In the genomic region with DNA sequence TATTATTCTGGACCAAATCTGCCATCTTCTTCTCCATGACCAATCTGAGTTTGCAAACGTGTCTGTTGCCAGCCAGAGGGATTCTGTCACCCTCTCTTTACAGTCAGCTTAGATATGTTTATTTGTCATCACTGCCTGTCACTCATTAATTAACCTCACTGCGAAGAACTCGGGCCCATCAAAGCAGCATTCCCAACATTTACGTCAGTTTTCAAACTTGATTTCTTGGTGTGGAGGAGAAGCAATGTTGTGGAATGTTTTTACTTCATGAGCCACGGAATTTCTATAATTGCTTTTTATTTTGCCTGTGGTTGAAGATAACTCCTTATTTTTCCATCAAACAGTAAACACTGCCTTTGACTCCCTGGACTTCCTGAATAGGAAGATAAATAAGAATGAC, we compare ENCODE assay signal across 13 cellular contexts.
"Had no signal": no experiment of that assay in that cellular context is flagged by ENCODE, and none has a peak within 500 bp of the region (broad histone marks: within the 10 kb centered on the region; RNA-seq: fewer than 3 reads in every experiment).

No MANE protein-coding gene starts in this region.

- ATAC-seq: activated T-cell treated with anti-CD3 and anti-CD28 coated beads, Interleukin-2, amount 50 U/mL, for 72 hours; gastroesophageal sphincter; stimulated activated memory B cell treated with anti-CD40 and anti-IgM and Interleukin-4, amounts not matched to agents 10 μg/mL and 1 μg/mL and 100 μg/mL, for 72 hours; upper lobe of right lung had no signal

- H3K36me3 ChIP-seq: gastroesophageal sphincter, neutrophil, spleen, upper lobe of right lung had no signal

- H3K4me1 ChIP-seq: upper lobe of right lung had no signal

- H3K27ac Mint-ChIP-seq: activated CD4-positive, alpha-beta memory T cell treated with anti-CD3 and anti-CD28 coated beads for 36 hours; activated naive CD8-positive, alpha-beta T cell treated with anti-CD3 and anti-CD28 coated beads for 36 hours; activated T-cell treated with anti-CD3 and anti-CD28 coated beads, Interleukin-2, amount 50 U/mL, for 72 hours; stimulated activated memory B cell treated with anti-CD40 and anti-IgM and Interleukin-4, amounts not matched to agents 10 μg/mL and 1 μg/mL and 100 μg/mL, for 72 hours had no signal

- H3K9me3 Mint-ChIP-seq: activated CD4-positive, alpha-beta memory T cell treated with anti-CD3 and anti-CD28 coated beads for 36 hours; activated naive CD8-positive, alpha-beta T cell treated with anti-CD3 and anti-CD28 coated beads for 36 hours; activated T-cell treated with anti-CD3 and anti-CD28 coated beads, Interleukin-2, amount 50 U/mL, for 72 hours; stimulated activated memory B cell treated with anti-CD40 and anti-IgM and Interleukin-4, amounts not matched to agents 10 μg/mL and 1 μg/mL and 100 μg/mL, for 72 hours had no signal

- H3K27me3 ChIP-seq: gastroesophageal sphincter, spleen, upper lobe of right lung had no signal

- H3K27me3 Mint-ChIP-seq: activated naive CD8-positive, alpha-beta T cell treated with anti-CD3 and anti-CD28 coated beads for 36 hours; stimulated activated memory B cell treated with anti-CD40 and anti-IgM and Interleukin-4, amounts not matched to agents 10 μg/mL and 1 μg/mL and 100 μg/mL, for 72 hours had no signal

- H3K27ac ChIP-seq: gastroesophageal sphincter, neutrophil, upper lobe of right lung had no signal

- H3K36me3 Mint-ChIP-seq: activated CD4-positive, alpha-beta memory T cell treated with anti-CD3 and anti-CD28 coated beads for 36 hours; activated naive CD8-positive, alpha-beta T cell treated with anti-CD3 and anti-CD28 coated beads for 36 hours; stimulated activated memory B cell treated with anti-CD40 and anti-IgM and Interleukin-4, amounts not matched to agents 10 μg/mL and 1 μg/mL and 100 μg/mL, for 72 hours had no signal

- H3K4me3 ChIP-seq: gastroesophageal sphincter, spleen, upper lobe of right lung had no signal

- H3K9me3 ChIP-seq: gastroesophageal sphincter, neutrophil, spleen, upper lobe of right lung had no signal

- DNase-seq: activated CD4-positive, alpha-beta memory T cell treated with anti-CD3 and anti-CD28 coated beads for 36 hours; activated gamma-delta T cell treated with Interleukin-2 at 50 U/mL for 16 hours; activated naive CD8-positive, alpha-beta T cell treated with anti-CD3 and anti-CD28 coated beads for 36 hours; activated T-cell treated with anti-CD3 and anti-CD28 coated beads, Interleukin-2, amount 50 U/mL, for 72 hours; anterior cingulate cortex; right cardiac atrium; spleen; stimulated activated CD4-positive, alpha-beta T cell treated with anti-CD3 and anti-CD28 coated beads, Interleukin-1b, Interleukin-23, amount 100 ng/mL, for 48 hours; substantia nigra; upper lobe of right lung had no signal

- H3K4me3 Mint-ChIP-seq: activated CD4-positive, alpha-beta memory T cell treated with anti-CD3 and anti-CD28 coated beads for 36 hours; activated naive CD8-positive, alpha-beta T cell treated with anti-CD3 and anti-CD28 coated beads for 36 hours; activated T-cell treated with anti-CD3 and anti-CD28 coated beads, Interleukin-2, amount 50 U/mL, for 72 hours; stimulated activated memory B cell treated with anti-CD40 and anti-IgM and Interleukin-4, amounts not matched to agents 10 μg/mL and 1 μg/mL and 100 μg/mL, for 72 hours had no signal
